7 cellular contexts compared by ENCODE assay signal in genomic region chr13:48579919-48580180, GRCh38. TPM values are rescaled to one million over a fixed set of nuclear protein-coding genes. Genes with fewer than 3 reads are reported as not detected.
DNase-seq lines count a peak whose midpoint lies in the region; ATAC-seq and TF ChIP-seq lines count a peak whose summit lies in the region.
"Not testable (repeated sequence)": the region's sequence is repeated elsewhere in the genome, so short reads cannot be mapped to it uniquely, and the experiment has no call there.

No MANE protein-coding gene starts in this region.

- H3F3A ChIP-seq in DOHH2 (ENCODE audit: control insufficient read depth, insufficient read depth); OCI-LY1 (ENCODE audit: insufficient read depth, low read length): not testable (repeated sequence)

- not testable (repeated sequence) for H3K9ac ChIP-seq in OCI-LY1 (ENCODE audit: low read length)

- H3K27ac ChIP-seq in DOHH2 (ENCODE audit: low read depth, low read length) (peak overlapping the region; percentile 79), OCI-LY1 (ENCODE audit: low read depth, low read length, poor library complexity, severe bottlenecking) (peak overlapping the region; percentile 91), esophagus (ENCODE audit: low read depth in 2 of 2, low read length in 1 of 2) (peak overlapping the region; percentile 90 to 93), right lobe of liver (peak overlapping the region in 2 of 3 donors; percentile 15 to 29), thymus (ENCODE audit: low read depth) (peak overlapping the region; percentile 8)

- H3K27me3 ChIP-seq in DOHH2 (ENCODE audit: control insufficient read depth, low read length): peaks cover 13% of the 10 kb centered on the region
- not testable (repeated sequence) for H3K27me3 ChIP-seq in OCI-LY1 (ENCODE audit: insufficient read depth, low read length); esophagus (ENCODE audit: control insufficient read depth in 1 of 2, insufficient read depth in 2 of 2, low read length in 2 of 2); right lobe of liver; thymus (ENCODE audit: control insufficient read depth, insufficient read depth)

- H3K27me3 Mint-ChIP-seq in activated CD8-positive, alpha-beta T cell treated with anti-CD3 and anti-CD28 coated beads, Interleukin-2, amount 10 ng/mL, durations not matched to agents 7 days and 5 days (ENCODE audit: low read depth): peaks cover 27% of the 10 kb centered on the region
- not testable (repeated sequence) for H3K27me3 Mint-ChIP-seq in progenitor cell of endocrine pancreas

- not testable (repeated sequence) for H3K36me3 ChIP-seq in DOHH2 (ENCODE audit: control insufficient read depth, low read length); OCI-LY1 (ENCODE audit: insufficient read depth, low read length); esophagus (ENCODE audit: control insufficient read depth in 2 of 2, insufficient read depth in 2 of 2, low read length in 1 of 2); right lobe of liver; thymus (ENCODE audit: control insufficient read depth, insufficient read depth)

- H3K9me2 ChIP-seq in DOHH2 (replicated peaks; ENCODE audit: control insufficient read depth, low read length); OCI-LY1 (ENCODE audit: low read depth, low read length): not testable (repeated sequence)

- not testable (repeated sequence) for H4K20me1 ChIP-seq in DOHH2 (ENCODE audit: control insufficient read depth, insufficient read depth, low read depth, low read length); OCI-LY1 (ENCODE audit: insufficient read depth, low read length)

- H3K9me3 ChIP-seq in DOHH2 (ENCODE audit: control insufficient read depth, insufficient read depth, low read length); OCI-LY1 (ENCODE audit: low read length); esophagus (ENCODE audit: control insufficient read depth in 2 of 2, insufficient read depth in 1 of 2, low read depth in 1 of 2, low read length in 1 of 2); right lobe of liver; thymus (ENCODE audit: control insufficient read depth): not testable (repeated sequence)

- POLR2A ChIA-PET in activated CD8-positive, alpha-beta T cell treated with anti-CD3 and anti-CD28 coated beads, Interleukin-2, amount 10 ng/mL, durations not matched to agents 7 days and 5 days (lab: Charles Lee): interaction anchor here (0.9 to 2.6 kb wide), 4 partner anchors 13 to 347 kb away, joined by 3 to 8 read pairs (median 5); partner anchors contain the start of gene ITM2B

- DNase-seq in activated CD8-positive, alpha-beta T cell treated with anti-CD3 and anti-CD28 coated beads, Interleukin-2, amount 10 ng/mL, durations not matched to agents 7 days and 5 days; right lobe of liver; progenitor cell of endocrine pancreas (ENCODE audit: low spot score, unreplicated experiment): not testable (repeated sequence)

- not testable (repeated sequence) for H2AFZ ChIP-seq in OCI-LY1 (ENCODE audit: low read length)

- TF ChIP-seq POLR2A in right lobe of liver (IDR thresholded peaks at IDR 0.05): not testable (repeated sequence)

- ATAC-seq in activated CD8-positive, alpha-beta T cell treated with anti-CD3 and anti-CD28 coated beads, Interleukin-2, amount 10 ng/mL, durations not matched to agents 7 days and 5 days: peak; percentile 33
- ATAC-seq in right lobe of liver: not testable (repeated sequence)

- peaks cover 54% of the 10 kb centered on the region for H3K4me1 Mint-ChIP-seq in activated CD8-positive, alpha-beta T cell treated with anti-CD3 and anti-CD28 coated beads, Interleukin-2, amount 10 ng/mL, durations not matched to agents 7 days and 5 days (ENCODE audit: low read depth)
- H3K4me1 Mint-ChIP-seq in progenitor cell of endocrine pancreas (ENCODE audit: low read depth): peaks cover 19% of the 10 kb centered on the region

- 53 to 71% methylated on average over 1 of the region's 1 CpG for WGBS in esophagus, 2 donors
- WGBS in right lobe of liver (ENCODE audit: insufficient coverage, low coverage, low lambda C conversion rate, missing lambda C conversion rate): 87% methylated on average over 1 of the region's 1 CpG
- WGBS in thymus: 87% methylated on average over 1 of the region's 1 CpG

- not testable (repeated sequence) for H3K79me2 ChIP-seq in DOHH2 (ENCODE audit: control insufficient read depth, low read length); OCI-LY1 (ENCODE audit: insufficient read depth, low read length)

- H3K4me3 Mint-ChIP-seq in activated CD8-positive, alpha-beta T cell treated with anti-CD3 and anti-CD28 coated beads, Interleukin-2, amount 10 ng/mL, durations not matched to agents 7 days and 5 days; progenitor cell of endocrine pancreas (ENCODE audit: low read depth): not testable (repeated sequence)

- H3K36me3 Mint-ChIP-seq in activated CD8-positive, alpha-beta T cell treated with anti-CD3 and anti-CD28 coated beads, Interleukin-2, amount 10 ng/mL, durations not matched to agents 7 days and 5 days (ENCODE audit: low read depth): peaks cover 15% of the 10 kb centered on the region
- not testable (repeated sequence) for H3K36me3 Mint-ChIP-seq in progenitor cell of endocrine pancreas (ENCODE audit: insufficient read depth)

- H3K27ac Mint-ChIP-seq in activated CD8-positive, alpha-beta T cell treated with anti-CD3 and anti-CD28 coated beads, Interleukin-2, amount 10 ng/mL, durations not matched to agents 7 days and 5 days: not testable (repeated sequence)
- H3K27ac Mint-ChIP-seq in progenitor cell of endocrine pancreas: peak overlapping the region; percentile 41

- CTCF ChIA-PET in activated CD8-positive, alpha-beta T cell treated with anti-CD3 and anti-CD28 coated beads, Interleukin-2, amount 10 ng/mL, durations not matched to agents 7 days and 5 days (lab: Charles Lee): interaction anchor here (0.6 to 8.0 kb wide), 47 partner anchors 10 to 541 kb away, joined by 3 to 129 read pairs (median 5); partner anchors contain the start of genes ITM2B and MED4

- intact Hi-C loops in right lobe of liver (cut with DNase I): loop anchor here (5.0 to 10.0 kb wide), 2 partner anchors 245 to 458 kb away; no protein-coding TSS in a partner anchor

- H3K4me3 ChIP-seq in DOHH2 (ENCODE audit: low read length) (peak overlapping the region; percentile 51), OCI-LY1 (ENCODE audit: low read depth, low read length, poor library complexity, severe bottlenecking) (peak overlapping the region; percentile 8)
- H3K4me3 ChIP-seq in esophagus (ENCODE audit: low read depth in 1 of 2, low read length in 2 of 2); right lobe of liver; thymus (ENCODE audit: low read length): not testable (repeated sequence)

- H3K4me1 ChIP-seq in DOHH2 (ENCODE audit: control insufficient read depth, low read length): peaks cover 39% of the 10 kb centered on the region
- H3K4me1 ChIP-seq in OCI-LY1 (ENCODE audit: insufficient read depth, low read length, severe bottlenecking): peaks cover 22% of the 10 kb centered on the region
- not testable (repeated sequence) for H3K4me1 ChIP-seq in esophagus (ENCODE audit: control insufficient read depth in 2 of 2, insufficient read depth in 2 of 2, low read length in 1 of 2); right lobe of liver; thymus (ENCODE audit: control insufficient read depth, insufficient read depth, low read length)

- not testable (repeated sequence) for H3K9me3 Mint-ChIP-seq in activated CD8-positive, alpha-beta T cell treated with anti-CD3 and anti-CD28 coated beads, Interleukin-2, amount 10 ng/mL, durations not matched to agents 7 days and 5 days (ENCODE audit: insufficient read depth); progenitor cell of endocrine pancreas (ENCODE audit: low read depth)

- TF ChIP-seq CTCF in DOHH2 (IDR thresholded peaks at IDR 0.05; ENCODE audit: low read depth, low read length, poor library complexity, severe bottlenecking); OCI-LY1 (IDR thresholded peaks at IDR 0.05; ENCODE audit: low read length); right lobe of liver (IDR thresholded peaks at IDR 0.05); progenitor cell of endocrine pancreas (IDR thresholded peaks at IDR 0.05; ENCODE audit: unreplicated experiment): not testable (repeated sequence)

- H3K4me2 ChIP-seq in DOHH2 (ENCODE audit: low read length) (peak overlapping the region; percentile 67), OCI-LY1 (ENCODE audit: low read length) (peak overlapping the region; percentile 58; the same call in 1 of the 2 replicates)

RNA-seq across cellular contexts. Expression of gene RCBTB2, which starts 47.0 kb away (rescaled TPM):
- total RNA-seq in activated CD8-positive, alpha-beta T cell treated with anti-CD3 and anti-CD28 coated beads, Interleukin-2, amount 10 ng/mL, durations not matched to agents 7 days and 5 days: 10 to 100 TPM; 31.0 to 31.5 TPM
- polyA plus RNA-seq in esophagus (10 to 100 TPM in 1 of 2 donors, 1 to 10 TPM in 1; 8.7 to 15.0 TPM), thymus (34.8 TPM)
- total RNA-seq in right lobe of liver (1 to 10 TPM; 2.6 to 7.5 (median 4.8) TPM), progenitor cell of endocrine pancreas (18.2 and 18.9 TPM in 2 replicates)

Comparison
In these comparisons a context has a peak if more than half of its experiments do, and no peak if none do; other contexts are left out.
1. H3K27ac ChIP-seq: peak in every context shown above with its lines; median percentile 92 in esophagus; 91 in OCI-LY1; 79 in DOHH2; 22 in right lobe of liver; 8 in thymus.